Comparison of ENCODE assay signal across 8 cellular contexts in the genomic region with DNA sequence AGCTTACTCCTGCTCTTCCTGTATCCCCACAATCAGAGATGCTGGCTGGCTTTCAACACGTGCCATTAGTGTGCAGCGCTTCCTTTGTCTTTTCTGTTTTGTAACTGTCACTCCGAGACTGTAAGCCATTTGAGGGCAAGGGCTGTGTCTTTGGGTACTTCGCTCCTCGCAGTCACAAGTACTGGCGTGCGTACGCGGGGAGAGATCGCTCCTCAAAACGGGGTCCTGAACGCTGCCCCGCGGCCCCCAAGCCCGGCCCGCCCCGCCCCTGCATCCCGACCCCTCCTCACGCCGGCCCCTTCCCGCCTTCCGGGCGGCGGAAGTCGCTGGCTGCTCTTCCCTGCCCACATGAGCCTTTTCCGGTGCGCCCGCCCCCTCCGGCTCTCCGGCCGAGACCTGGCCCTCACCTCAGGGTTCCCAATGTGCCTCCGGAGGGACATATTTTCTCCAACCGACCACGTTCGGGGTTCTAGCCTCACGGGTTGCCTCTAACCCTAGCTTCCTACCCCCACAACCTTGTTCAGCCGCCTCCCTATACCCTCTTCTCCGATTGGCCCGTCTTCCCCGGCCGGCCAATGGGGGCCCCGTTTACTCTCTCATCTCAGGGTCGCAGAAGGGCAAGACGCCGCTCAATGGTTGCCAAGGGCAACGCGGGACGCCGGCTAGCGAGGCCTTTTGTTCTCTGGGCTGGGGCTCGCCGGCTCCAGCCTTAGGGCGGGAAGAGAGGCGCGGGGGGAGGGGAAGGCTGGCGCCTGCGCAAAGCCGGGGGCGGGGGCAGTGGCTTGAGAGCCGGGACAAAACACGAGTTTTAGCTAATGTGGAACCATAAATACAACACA. TPM values are rescaled to one million over a fixed set of nuclear protein-coding genes. Genes with fewer than 3 reads are reported as not detected.
DNase-seq lines count a peak whose midpoint lies in the region; ATAC-seq and TF ChIP-seq lines count a peak whose summit lies in the region.

A gene with protein sequence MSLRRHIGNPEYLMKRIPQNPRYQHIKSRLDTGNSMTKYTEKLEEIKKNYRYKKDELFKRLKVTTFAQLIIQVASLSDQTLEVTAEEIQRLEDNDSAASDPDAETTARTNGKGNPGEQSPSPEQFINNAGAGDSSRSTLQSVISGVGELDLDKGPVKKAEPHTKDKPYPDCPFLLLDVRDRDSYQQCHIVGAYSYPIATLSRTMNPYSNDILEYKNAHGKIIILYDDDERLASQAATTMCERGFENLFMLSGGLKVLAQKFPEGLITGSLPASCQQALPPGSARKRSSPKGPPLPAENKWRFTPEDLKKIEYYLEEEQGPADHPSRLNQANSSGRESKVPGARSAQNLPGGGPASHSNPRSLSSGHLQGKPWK (minus strand): TSS at position 490 of the 839 bp plus-strand sequence. CDS start 50 bp downstream, at position 440.

- intact Hi-C loops in left lung (cut with DNase I) = no loop called here

- peak within 1 kb of the TSS; percentile 79 for H3K27ac ChIP-seq in C4-2B
- peak within 1 kb of the TSS; percentile 83 to 86 for H3K27ac ChIP-seq in left lung

- H3K9me3 ChIP-seq in left lung = no peaks in the 10 kb centered on the region

- H3K27me3 ChIP-seq in left lung = no peaks in the 10 kb centered on the region

- no peaks in the 10 kb centered on the region for H3K36me3 ChIP-seq in left lung

- ATAC-seq in GM19397 (IDR thresholded peaks at IDR 0.05; ENCODE audit: unreplicated experiment) (peak; percentile 99), HG03565 (IDR thresholded peaks at IDR 0.05; ENCODE audit: unreplicated experiment) (peak; percentile 94), left lung (peak; percentile 97)

- DNase-seq in NCI-H774 (lab: John Stamatoyannopoulos, UW) (peak; percentile 98), dermis blood vessel endothelial cell (peak; percentile 99), left lung (peak; percentile 97)
- peak; percentile 95 to 96 for DNase-seq in activated CD4-positive, alpha-beta T cell treated with anti-CD3 and anti-CD28 coated beads, Interleukin-2, amount 50 U/mL, for 48 hours
- peak; percentile 84 for DNase-seq in stimulated activated CD4-positive, alpha-beta T cell treated with anti-CD3 and anti-CD28 coated beads, Interleukin-2, amount 100 ng/mL, for 4 hours (ENCODE audit: low read depth)

- peaks cover 7 to 20% of the 10 kb centered on the region in 2 donors for H3K4me1 ChIP-seq in left lung

- no peak for TF ChIP-seq CTCF in C4-2B (conservative IDR thresholded peaks at IDR 0.05)
- TF ChIP-seq CTCF in left lung (IDR thresholded peaks at IDR 0.05) = no peak

- H3K4me3 ChIP-seq in left lung = peak within 1 kb of the TSS; percentile 49 to 69

RNA-seq across cellular contexts. Expression of the gene that starts here (rescaled TPM):
- 11.4 and 12.4 TPM in 2 replicates for total RNA-seq in dermis blood vessel endothelial cell
- 10 to 100 TPM; 12.4 to 16.0 TPM for total RNA-seq in left lung

Comparison
In these comparisons a context has a peak if more than half of its experiments do, and no peak if none do; other contexts are left out.
1. Peak in every context shown above with its lines: DNase-seq, ATAC-seq, H3K4me3 ChIP-seq and H3K27ac ChIP-seq.